11 cellular contexts compared by ENCODE assay signal in the genomic region with DNA sequence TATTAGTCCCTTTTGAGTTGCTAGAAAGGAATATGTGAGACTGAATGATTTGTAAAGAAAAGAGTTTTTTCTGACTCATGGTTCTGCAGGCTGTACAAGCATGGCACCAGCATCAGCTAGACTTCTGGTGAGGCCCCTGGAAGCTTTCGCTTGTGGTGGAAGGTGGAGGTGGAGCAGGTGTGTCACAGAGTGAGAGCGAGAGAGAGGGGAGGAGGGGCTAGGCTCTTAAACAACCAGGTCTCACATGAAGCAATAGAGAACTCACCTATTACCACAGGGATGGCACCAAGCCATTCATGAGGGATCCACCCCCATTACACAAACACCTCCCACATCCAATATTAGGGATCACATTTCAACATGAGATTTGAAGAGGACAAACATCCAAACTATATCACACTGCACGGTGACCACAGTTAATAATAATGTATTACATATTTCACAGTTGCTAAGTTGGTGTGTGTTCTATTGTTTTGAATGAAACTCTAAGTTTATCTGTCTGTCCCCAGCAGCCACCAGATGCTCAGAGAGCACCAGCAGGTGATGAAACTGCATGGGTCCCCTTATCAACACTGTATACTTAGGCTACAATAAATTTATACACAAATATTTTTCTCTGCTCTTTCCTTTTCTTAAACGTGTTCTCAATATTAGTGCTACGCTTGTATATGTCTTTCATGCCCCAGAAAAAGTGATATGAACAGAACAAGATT. TPM values are rescaled to one million over a fixed set of nuclear protein-coding genes. Genes with fewer than 3 reads are reported as not detected.
DNase-seq lines count a peak whose midpoint lies in the region; ATAC-seq, FAIRE-seq and TF ChIP-seq lines count a peak whose summit lies in the region.
"Had no signal": no experiment of that assay in that cellular context is flagged by ENCODE, and none has a peak within 500 bp of the region (broad histone marks: within the 10 kb centered on the region; RNA-seq: fewer than 3 reads in every experiment).

No MANE protein-coding gene starts in this region.

- H3K4me1 Mint-ChIP-seq in T-cell, result peaks cover 68 to 82% (median 80%) of the 10 kb centered on the region in 3 donors
- H3K4me1 Mint-ChIP-seq in stimulated activated naive CD8-positive, alpha-beta T cell treated with anti-CD3 and anti-CD28 coated beads, Interleukin-15, Interleukin-2, amounts not matched to agents 100 ng/mL and 50 ng/mL, for 24 hours (ENCODE audit: low read depth), result peaks cover 81% of the 10 kb centered on the region

- no peaks in the 10 kb centered on the region for H3K27me3 Mint-ChIP-seq in T-cell
- no peaks in the 10 kb centered on the region for H3K27me3 Mint-ChIP-seq in stimulated activated naive CD8-positive, alpha-beta T cell treated with anti-CD3 and anti-CD28 coated beads, Interleukin-15, Interleukin-2, amounts not matched to agents 100 ng/mL and 50 ng/mL, for 24 hours
- H3K27me3 Mint-ChIP-seq: naive B cell, type B pancreatic cell had no signal

- POLR2A ChIA-PET in T-cell (lab: Charles Lee), result interaction anchor here (0.5 to 0.6 kb wide), 2 partner anchors 40 to 72 kb away, joined by 5 to 7 read pairs; no protein-coding TSS in a partner anchor

- intact Hi-C loops in Right ventricle myocardium inferior (cut with DNase I), result no loop called here
- intact Hi-C loops in cardiac septum (cut with DNase I), result no loop called here

- no peak for FAIRE-seq in frontal cortex (lab: Jason Lieb, UNC)

- no peak overlapping the region for H3K4me3 Mint-ChIP-seq in T-cell
- no peak overlapping the region for H3K4me3 Mint-ChIP-seq in stimulated activated naive CD8-positive, alpha-beta T cell treated with anti-CD3 and anti-CD28 coated beads, Interleukin-15, Interleukin-2, amounts not matched to agents 100 ng/mL and 50 ng/mL, for 24 hours
- H3K4me3 Mint-ChIP-seq: naive B cell, type B pancreatic cell had no signal

- TF ChIP-seq CTCF in epithelial cell of esophagus (IDR thresholded peaks at IDR 0.05; ENCODE audit: insufficient read depth, low read depth, low read length, missing control alignments), result no peak

- peaks cover 34% of the 10 kb centered on the region for H3K36me3 Mint-ChIP-seq in T-cell
- peaks cover 58% of the 10 kb centered on the region for H3K36me3 Mint-ChIP-seq in stimulated activated naive CD8-positive, alpha-beta T cell treated with anti-CD3 and anti-CD28 coated beads, Interleukin-15, Interleukin-2, amounts not matched to agents 100 ng/mL and 50 ng/mL, for 24 hours (ENCODE audit: low read depth)

- H3K27ac Mint-ChIP-seq in T-cell, result peak overlapping the region; percentile 42 to 44
- H3K27ac Mint-ChIP-seq in stimulated activated naive CD8-positive, alpha-beta T cell treated with anti-CD3 and anti-CD28 coated beads, Interleukin-15, Interleukin-2, amounts not matched to agents 100 ng/mL and 50 ng/mL, for 24 hours, result peak overlapping the region; percentile 38
- H3K27ac Mint-ChIP-seq: type B pancreatic cell had no signal

- DNase-seq in Right ventricle myocardium inferior (ENCODE audit: missing footprints) (no peak), cardiac septum (ENCODE audit: low spot score) (no peak), T-cell (peak in 2 of 34 experiments; percentile 12 to 15), epithelial cell of esophagus (ENCODE audit: low read depth) (peak; percentile 61), frontal cortex (ENCODE audit: low spot score in 2 of 2) (no peak), NCI-H526 (lab: John Stamatoyannopoulos, UW) (no peak)
- DNase-seq: effector CD4-positive, alpha-beta T cell; naive B cell had no signal

- ATAC-seq in Right ventricle myocardium inferior (peak; percentile 16), T-cell (replicated peaks in 1 of 4) (peak in 2 of 4 experiments; percentile 38 to 58), HG03565 (IDR thresholded peaks at IDR 0.05; ENCODE audit: unreplicated experiment) (no peak)

- H3K9me3 Mint-ChIP-seq in T-cell, result no peaks in the 10 kb centered on the region
- no peaks in the 10 kb centered on the region for H3K9me3 Mint-ChIP-seq in stimulated activated naive CD8-positive, alpha-beta T cell treated with anti-CD3 and anti-CD28 coated beads, Interleukin-15, Interleukin-2, amounts not matched to agents 100 ng/mL and 50 ng/mL, for 24 hours
- H3K9me3 Mint-ChIP-seq: naive B cell, type B pancreatic cell had no signal

- H3K4me3 ChIP-seq in epithelial cell of esophagus (ENCODE audit: low read length), result no peak overlapping the region

- CTCF ChIA-PET in T-cell (lab: Charles Lee), result interaction anchor here in 1 of 2 donors (0.9 kb wide), 1 partner anchor 24 kb away, joined by 6 read pairs; no protein-coding TSS in a partner anchor

RNA-seq across cellular contexts. Expression of a gene that starts 14.1 kb away (rescaled TPM):
- total RNA-seq in Right ventricle myocardium inferior (61.1 TPM), cardiac septum (63.1 TPM), T-cell (10 to 100 TPM; 32.2 to 41.7 (median 34.0) TPM), frontal cortex (47.3 TPM)

RNA-seq across cellular contexts. Expression of a gene that starts 17.3 kb away (rescaled TPM):
- total RNA-seq in Right ventricle myocardium inferior, result 3.9 TPM
- total RNA-seq in cardiac septum, result 4.4 TPM
- 100 to 1,000 TPM in 3 of 5 donors, 10 to 100 TPM in 2; 86.8 to 158 (median 142) TPM for total RNA-seq in T-cell
- 2.4 TPM for total RNA-seq in frontal cortex

RNA-seq across cellular contexts. Expression of a gene that starts 29.5 kb away (rescaled TPM):
- total RNA-seq in Right ventricle myocardium inferior (0.70 TPM), cardiac septum (1.3 TPM), T-cell (1 to 10 TPM; 2.4 to 4.3 (median 2.9) TPM), frontal cortex (1.2 TPM)

Comparison
In these comparisons a context has a peak if more than half of its experiments do, and no peak if none do; other contexts are left out.
1. RNA of a gene that starts 17.3 kb away (total RNA-seq): 86.8 to 158 TPM in T-cell; 4.4 TPM in cardiac septum (single experiment), 3.9 TPM in Right ventricle myocardium inferior (single experiment) and 2.4 TPM in frontal cortex (single experiment); every median in the first group is over 10 times any median in the second.